In genomic region chr6:137181876-137182653, GRCh38 we compare ENCODE assay signal across 28 cellular contexts. TPM values are rescaled to one million over a fixed set of nuclear protein-coding genes. Genes with fewer than 3 reads are reported as not detected.
DNase-seq lines count a peak whose midpoint lies in the region; ATAC-seq, FAIRE-seq and TF ChIP-seq lines count a peak whose summit lies in the region.
"Had no signal": no experiment of that assay in that cellular context is flagged by ENCODE, and none has a peak within 500 bp of the region (broad histone marks: within the 10 kb centered on the region; RNA-seq: fewer than 3 reads in every experiment).

No MANE protein-coding gene starts in this region.

- H3K27ac Mint-ChIP-seq in GM23338 = no peak overlapping the region
- H3K27ac Mint-ChIP-seq in activated naive CD8-positive, alpha-beta T cell treated with anti-CD3 and anti-CD28 coated beads, Interleukin-2, amount 50 U/mL, for 24 hours = no peak overlapping the region
- H3K27ac Mint-ChIP-seq: CD4-positive, CD25-positive, alpha-beta regulatory T cell; T-helper 17 cell had no signal

- ATAC-seq in GM23338 = no peak
- no peak for ATAC-seq in activated naive CD8-positive, alpha-beta T cell treated with anti-CD3 and anti-CD28 coated beads, Interleukin-2, amount 50 U/mL, for 24 hours
- ATAC-seq: K562, T-helper 17 cell had no signal

- peaks cover 59% of the 10 kb centered on the region for H3K36me3 Mint-ChIP-seq in GM23338 (ENCODE audit: low read depth)
- H3K36me3 Mint-ChIP-seq in activated naive CD8-positive, alpha-beta T cell treated with anti-CD3 and anti-CD28 coated beads, Interleukin-2, amount 50 U/mL, for 24 hours (ENCODE audit: low read depth) = peaks cover 8% of the 10 kb centered on the region

- peaks cover 92% of the 10 kb centered on the region for H3K9me3 Mint-ChIP-seq in GM23338
- peaks cover 39% of the 10 kb centered on the region for H3K9me3 Mint-ChIP-seq in activated naive CD8-positive, alpha-beta T cell treated with anti-CD3 and anti-CD28 coated beads, Interleukin-2, amount 50 U/mL, for 24 hours

- no peaks in the 10 kb centered on the region for H4K20me1 ChIP-seq in GM23338 (replicated peaks; ENCODE audit: insufficient read depth)
- H4K20me1 ChIP-seq: BLaER1 had no signal

- H3K36me3 ChIP-seq in GM23338 (ENCODE audit: insufficient read depth) = peaks cover 31% of the 10 kb centered on the region
- H3K36me3 ChIP-seq: BLaER1 had no signal

- no peak overlapping the region for H3K4me3 ChIP-seq in GM23338
- H3K4me3 ChIP-seq: BLaER1, K562 had no signal

- DNase-seq in DMS53 (lab: John Stamatoyannopoulos, UW) (peak; percentile 17), DMS53 treated with DMSO at 0.1 percent for 48 hours (lab: John Stamatoyannopoulos, UW; ENCODE audit: unreplicated experiment) (no peak), GM23338 (ENCODE audit: low spot score) (peak; percentile 45), MV-4-11 (lab: John Stamatoyannopoulos, UW) (peak; percentile 18), SIG-M5 (lab: John Stamatoyannopoulos, UW) (peak; percentile 10), mesenteric fat pad (ENCODE audit: low spot score) (no peak), GM19239 (ENCODE audit: insufficient read length, low spot score) (no peak)
- no peak for DNase-seq in activated naive CD8-positive, alpha-beta T cell treated with anti-CD3 and anti-CD28 coated beads, Interleukin-2, amount 50 U/mL, for 24 hours
- DNase-seq: 8988T; CD4-positive, CD25-positive, alpha-beta regulatory T cell; DMS79 treated with DMSO at 0.1 percent for 48 hours; GF-D8; H7; NCI-H1048; NCI-H1694; NCI-H2029 treated with DMSO at 0.1 percent for 48 hours; NCI-H2227 treated with DMSO at 0.1 percent for 48 hours; NCI-H526 treated with DMSO at 0.1 percent for 48 hours; Right ventricle myocardium superior; RPMI8226; T-helper 17 cell had no signal

- FAIRE-seq in GM19239 (lab: Jason Lieb, UNC) = no peak
- FAIRE-seq: D721Med, GM12891, HTR-8/SVneo, K562 had no signal

- no peak for TF ChIP-seq CTCF in GM23338 (conservative IDR thresholded peaks at IDR 0.05; ENCODE audit: low read depth in 2 of 2)

- H3K27me3 Mint-ChIP-seq in GM23338 (ENCODE audit: insufficient read depth, low read depth, poor library complexity) = peaks cover 4% of the 10 kb centered on the region
- H3K27me3 Mint-ChIP-seq in activated naive CD8-positive, alpha-beta T cell treated with anti-CD3 and anti-CD28 coated beads, Interleukin-2, amount 50 U/mL, for 24 hours = peaks cover 2% of the 10 kb centered on the region
- H3K27me3 Mint-ChIP-seq: T-helper 17 cell had no signal

- no peak overlapping the region for H3K4me3 Mint-ChIP-seq in GM23338
- no peak overlapping the region for H3K4me3 Mint-ChIP-seq in activated naive CD8-positive, alpha-beta T cell treated with anti-CD3 and anti-CD28 coated beads, Interleukin-2, amount 50 U/mL, for 24 hours
- H3K4me3 Mint-ChIP-seq: CD4-positive, CD25-positive, alpha-beta regulatory T cell; T-helper 17 cell had no signal

- no peaks in the 10 kb centered on the region for H3K4me1 ChIP-seq in GM23338 (ENCODE audit: insufficient read depth)

- no peak overlapping the region for H3K27ac ChIP-seq in GM23338 (ENCODE audit: low read depth)
- H3K27ac ChIP-seq: BLaER1 had no signal

- H3K79me2 ChIP-seq in GM23338 (replicated peaks; ENCODE audit: insufficient read depth) = no peaks in the 10 kb centered on the region

- H3F3A ChIP-seq in GM23338 (replicated peaks; ENCODE audit: low read depth) = no peaks in the 10 kb centered on the region

- H3K4me2 ChIP-seq in GM23338 = no peak overlapping the region
- H3K4me2 ChIP-seq: BLaER1 had no signal

- 0 out of 2 replicates have a peak, but pooled peaks cover 3% of the 10 kb centered on the region for H3K9me2 ChIP-seq in GM23338 (ENCODE audit: insufficient read depth)

- H3K27me3 ChIP-seq in GM23338 (ENCODE audit: insufficient read depth) = no peaks in the 10 kb centered on the region
- H3K27me3 ChIP-seq: BLaER1 had no signal

- H2AFZ ChIP-seq in GM23338 = no peak overlapping the region

- no peaks in the 10 kb centered on the region for H3K4me1 Mint-ChIP-seq in GM23338
- no peaks in the 10 kb centered on the region for H3K4me1 Mint-ChIP-seq in activated naive CD8-positive, alpha-beta T cell treated with anti-CD3 and anti-CD28 coated beads, Interleukin-2, amount 50 U/mL, for 24 hours
- H3K4me1 Mint-ChIP-seq: T-helper 17 cell had no signal

TF ChIP-seq in GM23338, 12 proteins besides CTCF, POLR2A, EP300 and RAD21 (continues in another document):
- TF ChIP-seq STAT1 (IDR thresholded peaks at IDR 0.05; ENCODE audit: unreplicated experiment) = no peak
- TF ChIP-seq JUNB (IDR thresholded peaks at IDR 0.05; ENCODE audit: unreplicated experiment) = no peak
- no peak for TF ChIP-seq NANOG (IDR thresholded peaks at IDR 0.05; ENCODE audit: borderline replicate concordance)
- TF ChIP-seq, protein P1, sequence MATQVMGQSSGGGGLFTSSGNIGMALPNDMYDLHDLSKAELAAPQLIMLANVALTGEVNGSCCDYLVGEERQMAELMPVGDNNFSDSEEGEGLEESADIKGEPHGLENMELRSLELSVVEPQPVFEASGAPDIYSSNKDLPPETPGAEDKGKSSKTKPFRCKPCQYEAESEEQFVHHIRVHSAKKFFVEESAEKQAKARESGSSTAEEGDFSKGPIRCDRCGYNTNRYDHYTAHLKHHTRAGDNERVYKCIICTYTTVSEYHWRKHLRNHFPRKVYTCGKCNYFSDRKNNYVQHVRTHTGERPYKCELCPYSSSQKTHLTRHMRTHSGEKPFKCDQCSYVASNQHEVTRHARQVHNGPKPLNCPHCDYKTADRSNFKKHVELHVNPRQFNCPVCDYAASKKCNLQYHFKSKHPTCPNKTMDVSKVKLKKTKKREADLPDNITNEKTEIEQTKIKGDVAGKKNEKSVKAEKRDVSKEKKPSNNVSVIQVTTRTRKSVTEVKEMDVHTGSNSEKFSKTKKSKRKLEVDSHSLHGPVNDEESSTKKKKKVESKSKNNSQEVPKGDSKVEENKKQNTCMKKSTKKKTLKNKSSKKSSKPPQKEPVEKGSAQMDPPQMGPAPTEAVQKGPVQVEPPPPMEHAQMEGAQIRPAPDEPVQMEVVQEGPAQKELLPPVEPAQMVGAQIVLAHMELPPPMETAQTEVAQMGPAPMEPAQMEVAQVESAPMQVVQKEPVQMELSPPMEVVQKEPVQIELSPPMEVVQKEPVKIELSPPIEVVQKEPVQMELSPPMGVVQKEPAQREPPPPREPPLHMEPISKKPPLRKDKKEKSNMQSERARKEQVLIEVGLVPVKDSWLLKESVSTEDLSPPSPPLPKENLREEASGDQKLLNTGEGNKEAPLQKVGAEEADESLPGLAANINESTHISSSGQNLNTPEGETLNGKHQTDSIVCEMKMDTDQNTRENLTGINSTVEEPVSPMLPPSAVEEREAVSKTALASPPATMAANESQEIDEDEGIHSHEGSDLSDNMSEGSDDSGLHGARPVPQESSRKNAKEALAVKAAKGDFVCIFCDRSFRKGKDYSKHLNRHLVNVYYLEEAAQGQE (IDR thresholded peaks at IDR 0.05; ENCODE audit: unreplicated experiment) = no peak
- no peak for TF ChIP-seq ZNF331 (CRISPR knock-in tag; IDR thresholded peaks at IDR 0.05; ENCODE audit: low read depth)
- TF ChIP-seq POLR2AphosphoS5 (IDR thresholded peaks at IDR 0.05; ENCODE audit: low read depth) = no peak
- TF ChIP-seq ZNF114 (CRISPR knock-in tag; IDR thresholded peaks at IDR 0.05) = no peak
- no peak for TF ChIP-seq EZH2 (IDR thresholded peaks at IDR 0.05; ENCODE audit: low read depth, unreplicated experiment)
- no peak for TF ChIP-seq CREB1 (CRISPR knock-in tag; IDR thresholded peaks at IDR 0.05; ENCODE audit: low read depth)

RNA-seq across cellular contexts. Expression of gene IL22RA2, which starts 8.6 kb away (rescaled TPM):
- not detected in 2 replicates for total RNA-seq in GM23338 (2014; rRNA removed; shearing (Covaris generic))
- not detected in 2 replicates for polyA plus RNA-seq in GM23338 (2016; fragmentation: Nextera tagmentation; extraction: Ambion mirVana)
- total RNA-seq in mesenteric fat pad = not detected
- total RNA-seq: CD4-positive, CD25-positive, alpha-beta regulatory T cell; H7; K562; M059J; NCI-H460; Right ventricle myocardium superior; T-helper 17 cell had no signal
- polyA plus RNA-seq: CD4-positive, CD25-positive, alpha-beta regulatory T cell had no signal

RNA-seq across cellular contexts. Expression of gene IFNGR1, which starts 37.1 kb away (rescaled TPM):
- total RNA-seq in GM23338 (2014; rRNA removed; shearing (Covaris generic)) = 22.8 and 29.4 TPM in 2 replicates
- 21.3 and 23.2 TPM in 2 replicates for polyA plus RNA-seq in GM23338 (2016; fragmentation: Nextera tagmentation; extraction: Ambion mirVana)
- total RNA-seq in mesenteric fat pad = 148 TPM

Comparison
In these comparisons a context has a peak if more than half of its experiments do, and no peak if none do; other contexts are left out.
1. DNase-seq: peak in DMS53 (single experiment), GM23338 (single experiment), MV-4-11 (single experiment) and SIG-M5 (single experiment); none in DMS53 treated with DMSO at 0.1 percent for 48 hours (single experiment), mesenteric fat pad (single experiment), activated naive CD8-positive, alpha-beta T cell treated with anti-CD3 and anti-CD28 coated beads, Interleukin-2, amount 50 U/mL, for 24 hours (single experiment) and GM19239 (single experiment).